In genomic region chr9:113488490-113488889, GRCh38 we compare ENCODE assay signal across 17 cellular contexts. TPM values are rescaled to one million over a fixed set of nuclear protein-coding genes. Genes with fewer than 3 reads are reported as not detected.
DNase-seq lines count a peak whose midpoint lies in the region; ATAC-seq and TF ChIP-seq lines count a peak whose summit lies in the region.
"Had no signal": no experiment of that assay in that cellular context is flagged by ENCODE, and none has a peak within 500 bp of the region (broad histone marks: within the 10 kb centered on the region; RNA-seq: fewer than 3 reads in every experiment).

No MANE protein-coding gene starts in this region.

- TF ChIP-seq POLR2A in gastroesophageal sphincter (IDR thresholded peaks at IDR 0.05): peak in 1 of 2 donors; percentile 14

- peaks cover 10% of the 10 kb centered on the region for H3K4me1 Mint-ChIP-seq in T-helper 17 cell
- H3K4me1 Mint-ChIP-seq: activated CD8-positive, alpha-beta memory T cell treated with anti-CD3 and anti-CD28 coated beads, Interleukin-2, amount 10 ng/mL, durations not matched to agents 7 days and 5 days; memory B cell had no signal

- no peaks in the 10 kb centered on the region for H3K36me3 Mint-ChIP-seq in T-helper 17 cell (ENCODE audit: low read depth)
- H3K36me3 Mint-ChIP-seq: activated CD8-positive, alpha-beta memory T cell treated with anti-CD3 and anti-CD28 coated beads, Interleukin-2, amount 10 ng/mL, durations not matched to agents 7 days and 5 days; memory B cell had no signal

- ATAC-seq in T-helper 17 cell (no peak), gastroesophageal sphincter (no peak)
- ATAC-seq: activated CD4-positive, CD25-positive, alpha-beta regulatory T cell treated with anti-CD3 and anti-CD28 coated beads, Interleukin-2, amount 50 U/mL, for 24 hours; activated CD8-positive, alpha-beta memory T cell treated with anti-CD3 and anti-CD28 coated beads, Interleukin-2, amount 10 ng/mL, durations not matched to agents 7 days and 5 days; HepG2; stimulated activated naive CD8-positive, alpha-beta T cell treated with anti-CD3 and anti-CD28 coated beads, Interleukin-15, Interleukin-2, amounts not matched to agents 100 U/mL and 50 U/mL, for 24 hours had no signal

- no peaks in the 10 kb centered on the region for H3K27me3 ChIP-seq in gastroesophageal sphincter
- H3K27me3 ChIP-seq in tibial artery: no peaks in the 10 kb centered on the region

- TF ChIP-seq CTCF in gastroesophageal sphincter (IDR thresholded peaks at IDR 0.05): no peak
- no peak for TF ChIP-seq CTCF in tibial artery (IDR thresholded peaks at IDR 0.05)

- TF ChIP-seq EP300 in gastroesophageal sphincter (IDR thresholded peaks at IDR 0.05): no peak

- H3K27ac ChIP-seq in gastroesophageal sphincter: peak overlapping the region; percentile 73 to 91 (median 82)
- H3K27ac ChIP-seq in tibial artery: peak overlapping the region; percentile 88 to 90

- peak overlapping the region; percentile 51 for H3K27ac Mint-ChIP-seq in T-helper 17 cell
- H3K27ac Mint-ChIP-seq: activated CD8-positive, alpha-beta memory T cell treated with anti-CD3 and anti-CD28 coated beads, Interleukin-2, amount 10 ng/mL, durations not matched to agents 7 days and 5 days; HFFc6; memory B cell had no signal

- DNase-seq in T-helper 17 cell (no peak), myocyte (ENCODE audit: low read depth) (peak; percentile 85), tibial artery (peak; percentile 72 to 92), NCI-H1694 treated with DMSO at 0.1 percent for 48 hours (lab: John Stamatoyannopoulos, UW) (no peak), cortex of kidney (lab: John Stamatoyannopoulos, UW) (no peak), NCI-H2227 treated with DMSO at 0.1 percent for 48 hours (lab: John Stamatoyannopoulos, UW) (no peak)
- no peak for DNase-seq in activated CD4-positive, CD25-positive, alpha-beta regulatory T cell treated with anti-CD3 and anti-CD28 coated beads, Interleukin-2, amount 50 U/mL, for 72 hours
- DNase-seq: activated CD8-positive, alpha-beta memory T cell treated with anti-CD3 and anti-CD28 coated beads, Interleukin-2, amount 10 ng/mL, durations not matched to agents 7 days and 5 days; AML-193; COR-L47; head of caudate nucleus; HFFc6; stimulated activated naive CD8-positive, alpha-beta T cell treated with anti-CD3 and anti-CD28 coated beads, Interleukin-15, Interleukin-2, amounts not matched to agents 100 U/mL and 50 U/mL, for 24 hours had no signal

- H3K4me3 ChIP-seq in gastroesophageal sphincter (no peak overlapping the region), tibial artery (no peak overlapping the region)

- peaks cover 12 to 70% (median 22%) of the 10 kb centered on the region in 3 donors for H3K4me1 ChIP-seq in gastroesophageal sphincter
- H3K4me1 ChIP-seq in tibial artery: peaks cover 0 to 89% (median 54%) of the 10 kb centered on the region in 4 donors

- intact Hi-C loops in tibial artery (cut with DNase I; ENCODE audit: low total_unique reads): no loop called here

- H3K9me3 ChIP-seq in T-helper 17 cell (ENCODE audit: control insufficient read depth, low read length, poor library complexity, severe bottlenecking): no peaks in the 10 kb centered on the region
- H3K9me3 ChIP-seq in gastroesophageal sphincter: no peaks in the 10 kb centered on the region
- H3K9me3 ChIP-seq in tibial artery: no peaks in the 10 kb centered on the region

- WGBS in gastroesophageal sphincter (ENCODE audit: low coverage in 1 of 2), 2 donors: 54% methylated on average over 12 of the region's 12 CpGs

- H3K36me3 ChIP-seq in gastroesophageal sphincter: no peaks in the 10 kb centered on the region
- H3K36me3 ChIP-seq in tibial artery: no peaks in the 10 kb centered on the region

- no peak overlapping the region for H3K4me3 Mint-ChIP-seq in T-helper 17 cell
- H3K4me3 Mint-ChIP-seq: activated CD8-positive, alpha-beta memory T cell treated with anti-CD3 and anti-CD28 coated beads, Interleukin-2, amount 10 ng/mL, durations not matched to agents 7 days and 5 days; HFFc6; memory B cell had no signal

- no peaks in the 10 kb centered on the region for H3K27me3 Mint-ChIP-seq in T-helper 17 cell
- H3K27me3 Mint-ChIP-seq: activated CD8-positive, alpha-beta memory T cell treated with anti-CD3 and anti-CD28 coated beads, Interleukin-2, amount 10 ng/mL, durations not matched to agents 7 days and 5 days; memory B cell had no signal

RNA-seq across cellular contexts. Expression of gene RGS3, which starts 25.0 kb away (rescaled TPM):
- 10 to 100 TPM; 17.4 to 22.0 TPM for total RNA-seq in T-helper 17 cell
- 100 to 1,000 TPM in 1 of 4 donors, 10 to 100 TPM in 3; 43.9 to 122 (median 72.7) TPM for total RNA-seq in gastroesophageal sphincter
- 70.9 and 110 TPM in 2 replicates for total RNA-seq in myocyte
- 57.5 TPM for polyA plus RNA-seq in myocyte (2012)

Comparison
In these comparisons a context has a peak if more than half of its experiments do, and no peak if none do; other contexts are left out.
1. DNase-seq: peak in myocyte (single experiment) and tibial artery (2 of 2); none in T-helper 17 cell (0 of 3), NCI-H1694 treated with DMSO at 0.1 percent for 48 hours (single experiment), activated CD4-positive, CD25-positive, alpha-beta regulatory T cell treated with anti-CD3 and anti-CD28 coated beads, Interleukin-2, amount 50 U/mL, for 72 hours (single experiment), cortex of kidney (single experiment) and NCI-H2227 treated with DMSO at 0.1 percent for 48 hours (single experiment).